ENCODE assay signal across 8 cellular contexts in the genomic region with DNA sequence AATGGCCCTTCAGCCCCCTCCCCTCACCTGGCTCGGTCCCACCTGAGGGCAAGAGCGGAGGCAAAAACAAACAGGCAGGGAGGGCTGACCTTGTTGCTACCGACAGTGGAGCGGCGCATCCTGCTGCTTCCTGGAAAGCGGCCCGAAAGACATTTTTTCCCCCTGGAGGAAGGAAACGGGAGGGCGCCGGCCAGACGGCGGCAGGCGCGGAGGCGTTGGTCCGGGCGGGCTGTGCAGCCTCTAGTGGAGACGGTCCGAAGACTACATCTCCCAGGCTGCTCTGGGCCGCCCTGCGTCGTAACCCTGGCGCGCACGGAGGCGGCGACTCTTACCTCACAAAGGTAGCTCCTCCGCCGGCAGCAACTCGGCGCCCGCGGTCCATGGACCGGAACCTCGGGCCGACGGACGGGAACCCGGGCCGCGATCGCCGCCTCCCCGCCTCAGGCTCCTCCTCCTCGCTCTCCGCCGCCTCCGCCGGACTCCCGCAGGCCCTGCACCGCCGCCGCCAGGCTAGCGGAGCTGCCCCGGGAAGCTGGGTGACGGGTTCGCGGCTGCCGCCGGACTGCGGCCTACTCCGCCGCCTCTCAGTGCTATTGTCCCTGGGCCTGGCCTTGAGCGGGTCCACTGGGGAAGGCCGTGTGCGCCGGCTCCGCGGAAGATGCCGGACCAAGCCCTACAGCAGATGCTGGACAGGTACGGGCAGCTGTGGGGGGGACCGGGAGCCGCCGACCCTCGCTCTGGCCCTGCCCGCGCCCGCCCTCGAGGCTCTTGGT.
DNase-seq lines count a peak whose midpoint lies in the region; ATAC-seq, FAIRE-seq and TF ChIP-seq lines count a peak whose summit lies in the region.

A gene (minus strand): TSS at position 242 of the 773 bp plus-strand sequence. CDS start 50,728 bp downstream, outside the sequence.
A gene with protein sequence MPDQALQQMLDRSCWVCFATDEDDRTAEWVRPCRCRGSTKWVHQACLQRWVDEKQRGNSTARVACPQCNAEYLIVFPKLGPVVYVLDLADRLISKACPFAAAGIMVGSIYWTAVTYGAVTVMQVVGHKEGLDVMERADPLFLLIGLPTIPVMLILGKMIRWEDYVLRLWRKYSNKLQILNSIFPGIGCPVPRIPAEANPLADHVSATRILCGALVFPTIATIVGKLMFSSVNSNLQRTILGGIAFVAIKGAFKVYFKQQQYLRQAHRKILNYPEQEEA (plus strand): TSS at position 331 of the 773 bp plus-strand sequence. CDS start 328 bp downstream, at position 659.

- peaks cover 30% of the 10 kb centered on the region for H3K4me1 ChIP-seq in BLaER1

- TF ChIP-seq CTCF in coronary artery (IDR thresholded peaks at IDR 0.05), result peak; percentile 63

- DNase-seq in GM19239 (ENCODE audit: insufficient read length, low spot score) (peak; percentile 82), NCI-H524 (lab: John Stamatoyannopoulos, UW) (peak; percentile 52 to 78), coronary artery (ENCODE audit: low spot score) (peak; percentile 97), left kidney (ENCODE audit: low read depth, low spot score) (peak; percentile 99)
- peak; percentile 94 for DNase-seq in activated CD4-positive, alpha-beta T cell treated with anti-CD3 and anti-CD28 coated beads for 48 hours
- peak; percentile 89 to 92 for DNase-seq in stimulated activated CD4-positive, alpha-beta T cell treated with anti-CD3 and anti-CD28 coated beads, Interleukin-2, amount 100 ng/mL, for 24 hours

- H4K20me1 ChIP-seq in BLaER1, result peaks cover 44% of the 10 kb centered on the region

- no peaks in the 10 kb centered on the region for H3K27me3 ChIP-seq in BLaER1

- H3K4me2 ChIP-seq in BLaER1, result peak within 1 kb of the TSS; percentile 91

- H3K36me3 ChIP-seq in BLaER1, result peaks cover 32% of the 10 kb centered on the region

- FAIRE-seq in GM19239 (lab: Jason Lieb, UNC), result peak; percentile 98

- H3K9ac ChIP-seq in BLaER1, result peak within 1 kb of the TSS; percentile 99

- peak within 1 kb of the TSS; percentile 87 for H3K4me3 ChIP-seq in BLaER1
- H3K4me3 ChIP-seq in coronary artery, result peak within 1 kb of the TSS; percentile 98

- peak within 1 kb of the TSS; percentile 97 for H3K27ac ChIP-seq in BLaER1
- peak within 1 kb of the TSS; percentile 87 to 95 for H3K27ac ChIP-seq in coronary artery

- H3K9me3 ChIP-seq in BLaER1, result no peaks in the 10 kb centered on the region

- peak; percentile 94 for ATAC-seq in HG03457 (IDR thresholded peaks at IDR 0.05; ENCODE audit: unreplicated experiment)

Comparison
In these comparisons a context has a peak if more than half of its experiments do, and no peak if none do; other contexts are left out.
1. Peak in every context shown above with its lines: DNase-seq, ATAC-seq, H3K4me3 ChIP-seq and H3K27ac ChIP-seq.